ENCODE assay signal across 20 cellular contexts in the genomic region with DNA sequence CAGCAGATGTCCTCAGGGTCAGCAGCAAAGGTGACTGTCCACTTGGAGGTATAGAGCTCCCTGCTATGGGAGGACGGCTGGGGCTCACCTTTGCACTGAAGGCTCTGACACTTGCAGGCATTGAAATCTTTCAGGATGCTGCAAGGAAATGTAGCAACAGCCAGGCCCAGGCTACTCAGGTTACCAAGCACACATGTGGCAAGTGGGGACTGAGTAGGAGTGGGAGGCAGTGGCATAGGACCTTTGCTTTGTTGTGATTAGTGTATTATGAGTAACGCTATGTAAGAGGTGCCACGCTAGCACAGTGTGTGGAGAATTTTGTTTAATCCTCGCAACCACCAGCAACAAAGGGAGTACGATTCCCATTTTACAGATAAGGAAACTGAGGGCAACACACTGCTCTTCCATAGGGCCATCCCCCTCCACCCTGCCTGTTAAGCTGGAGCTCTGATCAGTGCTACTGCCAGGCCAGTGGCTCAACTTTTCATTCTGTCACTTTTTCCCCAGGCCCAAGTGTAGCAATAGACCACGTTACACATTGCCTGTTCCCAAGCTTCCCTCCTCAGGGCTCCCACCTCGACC. TPM values are rescaled to one million over a fixed set of nuclear protein-coding genes. Genes with fewer than 3 reads are reported as not detected.
DNase-seq lines count a peak whose midpoint lies in the region; ATAC-seq and TF ChIP-seq lines count a peak whose summit lies in the region.
"Had no signal": no experiment of that assay in that cellular context is flagged by ENCODE, and none has a peak within 500 bp of the region (broad histone marks: within the 10 kb centered on the region; RNA-seq: fewer than 3 reads in every experiment).

No MANE protein-coding gene starts in this region.

- H3K4me1 ChIP-seq in neutrophil (ENCODE audit: control insufficient read depth in 1 of 2, insufficient read depth in 1 of 2, low read depth in 1 of 2, low read length in 1 of 2) = peaks cover 30 to 41% of the 10 kb centered on the region in 2 experiments

- no peak for ATAC-seq in central memory CD8-positive, alpha-beta T cell (replicated peaks; ENCODE audit: extremely low read depth, poor library complexity, severe bottlenecking)
- no peak for ATAC-seq in HG03457 (IDR thresholded peaks at IDR 0.05; ENCODE audit: unreplicated experiment)
- ATAC-seq: GM23338 had no signal

- peaks cover 19% of the 10 kb centered on the region for H3K4me1 Mint-ChIP-seq in activated naive CD4-positive, alpha-beta T cell treated with anti-CD3 and anti-CD28 coated beads for 36 hours (ENCODE audit: low read depth)
- H3K4me1 Mint-ChIP-seq in Calu3 (ENCODE audit: low read depth, unreplicated experiment) (no peaks in the 10 kb centered on the region), osteocyte (ENCODE audit: unreplicated experiment) (peaks cover 10% of the 10 kb centered on the region)
- H3K4me1 Mint-ChIP-seq in central memory CD8-positive, alpha-beta T cell = peaks cover 11% of the 10 kb centered on the region
- H3K4me1 Mint-ChIP-seq: GM23338 had no signal

- H3K4me3 ChIP-seq in neutrophil (ENCODE audit: low read depth in 1 of 2, low read length in 1 of 2) = peak overlapping the region in 1 of 2 experiments; percentile 10
- H3K4me3 ChIP-seq: GM23338 had no signal

- CTCF ChIA-PET in activated naive CD4-positive, alpha-beta T cell treated with anti-CD3 and anti-CD28 coated beads for 36 hours (lab: Charles Lee) = interaction anchor here (0.7 kb wide), 1 partner anchor 51 kb away, joined by 3 read pairs; no protein-coding TSS in a partner anchor
- CTCF ChIA-PET in Calu3 (lab: Charles Lee) = no interaction called here

- H3K36me3 ChIP-seq in neutrophil = peaks cover 99% of the 10 kb centered on the region

- no peak for DNase-seq in activated naive CD4-positive, alpha-beta T cell treated with anti-CD3 and anti-CD28 coated beads for 36 hours
- DNase-seq in activated naive CD4-positive, alpha-beta T cell treated with anti-CD3 and anti-CD28 coated beads, Interleukin-2, amount 50 U/mL, for 16 hours = no peak
- DNase-seq in Calu3 (no peak), middle frontal gyrus (ENCODE audit: extremely low spot score, low spot score) (no peak), osteocyte (ENCODE audit: extremely low spot score, unreplicated experiment) (no peak)
- no peak for DNase-seq in central memory CD8-positive, alpha-beta T cell (ENCODE audit: low spot score in 2 of 2)
- DNase-seq: DND-41, GF-D8, HFFc6, Karpas-422, MM.1S, NCI-H1105 treated with DMSO at 0.1 percent for 48 hours, NCI-H187 treated with DMSO at 0.1 percent for 48 hours, NCI-H226, NCI-H526 had no signal

- H3K27ac ChIP-seq in neutrophil = peak overlapping the region; percentile 84

- intact Hi-C loops in activated naive CD4-positive, alpha-beta T cell treated with anti-CD3 and anti-CD28 coated beads for 36 hours (cut with micrococcal nuclease) = no loop called here
- intact Hi-C loops in Calu3 (cut with micrococcal nuclease; ENCODE audit: unreplicated experiment) = loop anchor here (5.0 kb wide), 1 partner anchor 51 kb away; no protein-coding TSS in a partner anchor

- TF ChIP-seq CTCF in Calu3 (IDR thresholded peaks at IDR 0.05; ENCODE audit: unreplicated experiment) (no peak), neutrophil (IDR thresholded peaks at IDR 0.05) (no peak), osteocyte (IDR thresholded peaks at IDR 0.05) (no peak)

- H3K27me3 ChIP-seq in neutrophil = no peaks in the 10 kb centered on the region

- no peaks in the 10 kb centered on the region for H3K27me3 Mint-ChIP-seq in activated naive CD4-positive, alpha-beta T cell treated with anti-CD3 and anti-CD28 coated beads for 36 hours (ENCODE audit: low read depth)
- H3K27me3 Mint-ChIP-seq in Calu3 (ENCODE audit: unreplicated experiment) (no peaks in the 10 kb centered on the region), osteocyte (ENCODE audit: unreplicated experiment) (no peaks in the 10 kb centered on the region)
- H3K27me3 Mint-ChIP-seq in central memory CD8-positive, alpha-beta T cell = no peaks in the 10 kb centered on the region

- no peak overlapping the region for H3K4me3 Mint-ChIP-seq in activated naive CD4-positive, alpha-beta T cell treated with anti-CD3 and anti-CD28 coated beads for 36 hours
- H3K4me3 Mint-ChIP-seq in Calu3 (ENCODE audit: low read depth, unreplicated experiment) (no peak overlapping the region), osteocyte (ENCODE audit: unreplicated experiment) (no peak overlapping the region)
- H3K4me3 Mint-ChIP-seq in central memory CD8-positive, alpha-beta T cell = no peak overlapping the region
- H3K4me3 Mint-ChIP-seq: GM23338, HFFc6 had no signal

- H3K27ac Mint-ChIP-seq in activated naive CD4-positive, alpha-beta T cell treated with anti-CD3 and anti-CD28 coated beads for 36 hours = peak overlapping the region; percentile 5
- H3K27ac Mint-ChIP-seq in Calu3 (ENCODE audit: unreplicated experiment) (peak overlapping the region; percentile 46), osteocyte (ENCODE audit: unreplicated experiment) (no peak overlapping the region)
- peak overlapping the region; percentile 60 for H3K27ac Mint-ChIP-seq in central memory CD8-positive, alpha-beta T cell (ENCODE audit: low read depth)
- H3K27ac Mint-ChIP-seq: GM23338, HFFc6 had no signal

- peaks cover 12% of the 10 kb centered on the region for H3K36me3 Mint-ChIP-seq in activated naive CD4-positive, alpha-beta T cell treated with anti-CD3 and anti-CD28 coated beads for 36 hours (ENCODE audit: low read depth)
- H3K36me3 Mint-ChIP-seq in Calu3 (ENCODE audit: insufficient read depth, unreplicated experiment) (peaks cover 98% of the 10 kb centered on the region), osteocyte (ENCODE audit: unreplicated experiment) (peaks cover 27% of the 10 kb centered on the region)
- H3K36me3 Mint-ChIP-seq in central memory CD8-positive, alpha-beta T cell (ENCODE audit: insufficient read depth) = peaks cover 64% of the 10 kb centered on the region

- no TSS peak for BruUV-seq in Calu3 (replicated peaks; lab: Mats Ljungman, UMichigan)

- no peaks in the 10 kb centered on the region for H3K9me3 Mint-ChIP-seq in activated naive CD4-positive, alpha-beta T cell treated with anti-CD3 and anti-CD28 coated beads for 36 hours
- no peaks in the 10 kb centered on the region for H3K9me3 Mint-ChIP-seq in Calu3 (ENCODE audit: low read depth, unreplicated experiment)
- H3K9me3 Mint-ChIP-seq in central memory CD8-positive, alpha-beta T cell = no peaks in the 10 kb centered on the region
- no peaks in the 10 kb centered on the region for H3K9me3 Mint-ChIP-seq in osteocyte (ENCODE audit: unreplicated experiment)
- H3K9me3 Mint-ChIP-seq: GM23338, HFFc6 had no signal

- H3K9me3 ChIP-seq in neutrophil = no peaks in the 10 kb centered on the region

RNA-seq across cellular contexts. Expression of gene TMEM63A, which starts 21.2 kb away (rescaled TPM):
- 10 to 100 TPM; 34.3 to 34.7 TPM for total RNA-seq in activated naive CD4-positive, alpha-beta T cell treated with anti-CD3 and anti-CD28 coated beads for 36 hours
- total RNA-seq in Calu3 (2022) (253 and 303 TPM in 2 replicates), osteocyte (50.8 and 54.8 TPM in 2 replicates)

RNA-seq across cellular contexts. Expression of gene LEFTY1, which starts 28.0 kb away (rescaled TPM):
- total RNA-seq in activated naive CD4-positive, alpha-beta T cell treated with anti-CD3 and anti-CD28 coated beads for 36 hours = under 1 TPM in 1 of 2 experiments, not detected in 1; 0.22 TPM
- total RNA-seq in Calu3 (2022) (0.59 TPM in 1 of 2 replicates, not detected in the other), osteocyte (0.24 and 0.40 TPM in 2 replicates)
- total RNA-seq: A673, HFFc6, RPMI7951 had no signal

RNA-seq across cellular contexts. Expression of gene EPHX1, which starts 51.0 kb away (rescaled TPM):
- total RNA-seq in activated naive CD4-positive, alpha-beta T cell treated with anti-CD3 and anti-CD28 coated beads for 36 hours = 1 to 10 TPM; 3.8 to 5.0 TPM
- 32.5 and 46.6 TPM in 2 replicates for total RNA-seq in Calu3 (2022)
- 30.3 and 32.3 TPM in 2 replicates for total RNA-seq in osteocyte
